ENCODE assay signal across 8 cellular contexts in the genomic region with DNA sequence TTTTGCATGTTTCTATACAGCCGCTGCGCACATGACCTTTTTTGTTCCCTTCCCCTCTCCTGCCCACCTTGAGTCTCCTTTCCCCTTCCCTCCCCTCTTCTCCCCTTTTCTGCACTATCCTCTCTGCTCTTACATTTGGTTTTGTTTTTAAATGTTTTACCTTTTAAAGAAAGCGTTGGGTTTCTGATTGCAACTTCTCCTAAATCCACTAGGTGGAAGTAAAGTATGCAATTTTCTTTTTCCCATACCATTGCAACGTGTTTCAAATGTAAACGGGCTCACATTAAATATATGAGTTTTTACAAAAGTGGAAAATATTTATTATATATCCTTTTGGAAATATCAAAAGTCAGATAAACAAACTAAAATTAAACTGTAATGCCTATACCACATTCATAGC.
DNase-seq lines count a peak whose midpoint lies in the region; ATAC-seq and TF ChIP-seq lines count a peak whose summit lies in the region.

No MANE protein-coding gene starts in this region.

- TF ChIP-seq CTCF in KMS-11 (conservative IDR thresholded peaks at IDR 0.05; ENCODE audit: low read depth, low read length) (peak; percentile 74), fibroblast of the aortic adventitia (IDR thresholded peaks at IDR 0.05; ENCODE audit: insufficient read depth, low read length) (peak; percentile 61)

- H3K4me3 ChIP-seq in KMS-11 (IDR thresholded peaks at IDR 0.05; ENCODE audit: insufficient read depth, low read depth, low read length): no peak overlapping the region
- no peak overlapping the region for H3K4me3 ChIP-seq in fibroblast of the aortic adventitia (ENCODE audit: low read depth, low read length)

- H3K36me3 Mint-ChIP-seq in T-cell: no peaks in the 10 kb centered on the region

- no peak overlapping the region for H3K27ac ChIP-seq in KMS-11

- peaks cover 0 to 4% (median 2%) of the 10 kb centered on the region in 3 donors for H3K4me1 Mint-ChIP-seq in T-cell

- no peaks in the 10 kb centered on the region for H3K79me2 ChIP-seq in KMS-11 (ENCODE audit: insufficient read depth, low read depth)

- no peaks in the 10 kb centered on the region for H3K4me1 ChIP-seq in KMS-11 (ENCODE audit: low read depth, poor library complexity, severe bottlenecking)

- peaks cover 23% of the 10 kb centered on the region in 2 donors for H3K27me3 Mint-ChIP-seq in T-cell

- no peak overlapping the region for H3K4me2 ChIP-seq in KMS-11

- no peak overlapping the region for H3K27ac Mint-ChIP-seq in T-cell

- ATAC-seq in GM21825 (IDR thresholded peaks at IDR 0.05; ENCODE audit: unreplicated experiment): no peak
- no peak for ATAC-seq in T-cell (replicated peaks in 1 of 4)

- CTCF ChIA-PET in T-cell (lab: Charles Lee): no interaction called here

- H4K20me1 ChIP-seq in KMS-11 (ENCODE audit: insufficient read depth): no peaks in the 10 kb centered on the region

- no peak overlapping the region for H3K9ac ChIP-seq in KMS-11

- H3K4me3 Mint-ChIP-seq in T-cell: no peak overlapping the region

- H3K9me3 Mint-ChIP-seq in T-cell: peaks cover 0 to 7% (median 5%) of the 10 kb centered on the region in 3 donors

- H2AFZ ChIP-seq in KMS-11 (ENCODE audit: low read depth): no peak overlapping the region

- no peaks in the 10 kb centered on the region for H3K27me3 ChIP-seq in KMS-11 (ENCODE audit: insufficient read depth, low read depth)

- POLR2A ChIA-PET in T-cell (lab: Charles Lee): no interaction called here

- peak; percentile 55 for DNase-seq in CD1c-positive myeloid dendritic cell (ENCODE audit: extremely low spot score)
- DNase-seq in RPMI8226: peak; percentile 15
- DNase-seq in fibroblast of the aortic adventitia (ENCODE audit: low read depth): peak; percentile 45
- peak; percentile 67 for DNase-seq in superior temporal gyrus (ENCODE audit: extremely low spot score)
- no peak for DNase-seq in iPS-NIHi7 (ENCODE audit: extremely low spot score)
- DNase-seq in T-cell: no peak

- H3K36me3 ChIP-seq in KMS-11 (ENCODE audit: insufficient read depth): no peaks in the 10 kb centered on the region

Comparison
In these comparisons a context has a peak if more than half of its experiments do, and no peak if none do; other contexts are left out.
1. DNase-seq: peak in CD1c-positive myeloid dendritic cell (single experiment), RPMI8226 (single experiment), fibroblast of the aortic adventitia (single experiment) and superior temporal gyrus (single experiment); none in iPS-NIHi7 (single experiment) and T-cell (0 of 34).